14 cellular contexts compared by ENCODE assay signal in genomic region chr14:63705561-63706070, GRCh38. TPM values are rescaled to one million over a fixed set of nuclear protein-coding genes. Genes with fewer than 3 reads are reported as not detected.
DNase-seq lines count a peak whose midpoint lies in the region; ATAC-seq lines count a peak whose summit lies in the region.
"Had no signal": no experiment of that assay in that cellular context is flagged by ENCODE, and none has a peak within 500 bp of the region (broad histone marks: within the 10 kb centered on the region; RNA-seq: fewer than 3 reads in every experiment).

No MANE protein-coding gene starts in this region.

- peak; percentile 56 for ATAC-seq in GM19025 (IDR thresholded peaks at IDR 0.05; ENCODE audit: low read depth, unreplicated experiment)
- peak; percentile 78 for ATAC-seq in HG02610 (IDR thresholded peaks at IDR 0.05; ENCODE audit: unreplicated experiment)
- ATAC-seq in HG03432 (IDR thresholded peaks at IDR 0.05; ENCODE audit: unreplicated experiment) = peak; percentile 71
- ATAC-seq in stimulated activated memory B cell treated with anti-CD40 and anti-IgM and Interleukin-4, amounts not matched to agents 10 μg/mL and 1 μg/mL and 100 μg/mL, for 72 hours = peak; percentile 75
- ATAC-seq: left ventricle myocardium superior had no signal

- peaks cover 75% of the 10 kb centered on the region for H3K4me1 Mint-ChIP-seq in stimulated activated memory B cell treated with anti-CD40 and anti-IgM and Interleukin-4, amounts not matched to agents 10 μg/mL and 1 μg/mL and 100 μg/mL, for 72 hours

- H3K27me3 Mint-ChIP-seq in stimulated activated memory B cell treated with anti-CD40 and anti-IgM and Interleukin-4, amounts not matched to agents 10 μg/mL and 1 μg/mL and 100 μg/mL, for 72 hours = no peaks in the 10 kb centered on the region
- H3K27me3 Mint-ChIP-seq: activated naive CD8-positive, alpha-beta T cell; type B pancreatic cell had no signal

- no peak for DNase-seq in activated naive CD4-positive, alpha-beta T cell treated with anti-CD3 and anti-CD28 coated beads, Interleukin-2, amount 50 U/mL, for 16 hours
- DNase-seq in OCI-M2 (lab: John Stamatoyannopoulos, UW; ENCODE audit: unreplicated experiment) (no peak), occipital lobe (lab: John Stamatoyannopoulos, UW) (no peak)
- DNase-seq: cerebellar nuclear complex, left ventricle myocardium superior, NCI-H1694 treated with DMSO at 0.1 percent for 48 hours, NCI-H774, SHP77 treated with DMSO at 0.1 percent for 48 hours had no signal

- peak overlapping the region; percentile 87 for H3K27ac Mint-ChIP-seq in stimulated activated memory B cell treated with anti-CD40 and anti-IgM and Interleukin-4, amounts not matched to agents 10 μg/mL and 1 μg/mL and 100 μg/mL, for 72 hours
- H3K27ac Mint-ChIP-seq: activated naive CD8-positive, alpha-beta T cell; type B pancreatic cell had no signal

- peak overlapping the region; percentile 64 for H3K4me3 Mint-ChIP-seq in stimulated activated memory B cell treated with anti-CD40 and anti-IgM and Interleukin-4, amounts not matched to agents 10 μg/mL and 1 μg/mL and 100 μg/mL, for 72 hours
- H3K4me3 Mint-ChIP-seq: activated naive CD8-positive, alpha-beta T cell; type B pancreatic cell had no signal

- H3K36me3 Mint-ChIP-seq in stimulated activated memory B cell treated with anti-CD40 and anti-IgM and Interleukin-4, amounts not matched to agents 10 μg/mL and 1 μg/mL and 100 μg/mL, for 72 hours = peaks cover 6% of the 10 kb centered on the region
- H3K36me3 Mint-ChIP-seq: activated naive CD8-positive, alpha-beta T cell; type B pancreatic cell had no signal

- H3K9me3 Mint-ChIP-seq in stimulated activated memory B cell treated with anti-CD40 and anti-IgM and Interleukin-4, amounts not matched to agents 10 μg/mL and 1 μg/mL and 100 μg/mL, for 72 hours = no peaks in the 10 kb centered on the region
- H3K9me3 Mint-ChIP-seq: type B pancreatic cell had no signal

RNA-seq across cellular contexts. Expression of gene SGPP1, which starts 22.2 kb away (rescaled TPM):
- total RNA-seq in occipital lobe = 43.0 TPM
